31 cellular contexts compared by ENCODE assay signal in genomic region chr17:53012364-53012763, GRCh38.
"Had no signal": no experiment of that assay in that cellular context is flagged by ENCODE, and none has a peak within 500 bp of the region (broad histone marks: within the 10 kb centered on the region; RNA-seq: fewer than 3 reads in every experiment).

No MANE protein-coding gene starts in this region.

- H3K4me3 Mint-ChIP-seq: naive thymus-derived CD4-positive, alpha-beta T cell; natural killer cell; nephron; stimulated activated memory B cell treated with anti-CD40 and anti-IgM and Interleukin-4, amounts not matched to agents 10 μg/mL and 1 μg/mL and 100 μg/mL, for 72 hours; stimulated activated naive CD8-positive, alpha-beta T cell treated with anti-CD3 and anti-CD28 coated beads, Interleukin-15, amount 100 ng/mL, for 72 hours had no signal

- H3K36me3 Mint-ChIP-seq: naive thymus-derived CD4-positive, alpha-beta T cell; natural killer cell; stimulated activated memory B cell treated with anti-CD40 and anti-IgM and Interleukin-4, amounts not matched to agents 10 μg/mL and 1 μg/mL and 100 μg/mL, for 72 hours had no signal

- H3K27ac Mint-ChIP-seq: naive thymus-derived CD4-positive, alpha-beta T cell; natural killer cell; progenitor cell of endocrine pancreas; stimulated activated memory B cell treated with anti-CD40 and anti-IgM and Interleukin-4, amounts not matched to agents 10 μg/mL and 1 μg/mL and 100 μg/mL, for 72 hours; stimulated activated naive CD8-positive, alpha-beta T cell treated with anti-CD3 and anti-CD28 coated beads, Interleukin-15, amount 100 ng/mL, for 72 hours had no signal

- H3K4me1 ChIP-seq: parathyroid adenoma, psoas muscle, spleen, suprapubic skin, testis, tibial nerve, upper lobe of left lung, vagina had no signal

- H3K27me3 Mint-ChIP-seq: naive thymus-derived CD4-positive, alpha-beta T cell; progenitor cell of endocrine pancreas; stimulated activated memory B cell treated with anti-CD40 and anti-IgM and Interleukin-4, amounts not matched to agents 10 μg/mL and 1 μg/mL and 100 μg/mL, for 72 hours; stimulated activated naive CD8-positive, alpha-beta T cell treated with anti-CD3 and anti-CD28 coated beads, Interleukin-15, amount 100 ng/mL, for 72 hours had no signal

- H3K4me1 Mint-ChIP-seq: naive thymus-derived CD4-positive, alpha-beta T cell; natural killer cell; nephron; stimulated activated memory B cell treated with anti-CD40 and anti-IgM and Interleukin-4, amounts not matched to agents 10 μg/mL and 1 μg/mL and 100 μg/mL, for 72 hours; stimulated activated naive CD8-positive, alpha-beta T cell treated with anti-CD3 and anti-CD28 coated beads, Interleukin-15, amount 100 ng/mL, for 72 hours had no signal

- H2AFZ ChIP-seq: parathyroid adenoma had no signal

- DNase-seq: naive thymus-derived CD4-positive, alpha-beta T cell; natural killer cell; occipital lobe; ovary; posterior cingulate gyrus; psoas muscle; right cardiac atrium; spleen; stimulated activated CD4-positive, alpha-beta T cell treated with anti-CD3 and anti-CD28 coated beads, Interleukin-12 subunit alpha, Interleukin-12 subunit beta, amount 100 ng/mL, for 4 hours; stimulated activated CD4-positive, alpha-beta T cell treated with anti-CD3 and anti-CD28 coated beads, Interleukin-1b, Interleukin-23, amount 100 ng/mL, for 48 hours; stimulated activated CD4-positive, alpha-beta T cell treated with anti-CD3 and anti-CD28 coated beads, Interleukin-4, amount 100 ng/mL, for 1 hour; stimulated activated CD4-positive, alpha-beta T cell treated with anti-CD3 and anti-CD28 coated beads, Interleukin-4, amount 100 ng/mL, for 4 hours; stimulated activated CD8-positive, alpha-beta memory T cell treated with anti-CD3 and anti-CD28 coated beads, Interleukin-4, amount 100 ng/mL, for 48 hours; stimulated activated naive CD4-positive, alpha-beta T cell; stimulated activated naive CD8-positive, alpha-beta T cell treated with anti-CD3 and anti-CD28 coated beads, Interleukin-15, amount 100 ng/mL, for 72 hours; stimulated activated naive CD8-positive, alpha-beta T cell treated with anti-CD3 and anti-CD28 coated beads, Interleukin-15, Interleukin-2, amounts not matched to agents 100 U/mL and 50 U/mL, for 24 hours; substantia nigra; testis; trophoblast cell; upper lobe of left lung had no signal

- H3K9me3 ChIP-seq: ovary, psoas muscle, suprapubic skin, testis, tibial nerve, upper lobe of left lung, vagina had no signal

- H3K27me3 ChIP-seq: ovary, spleen, suprapubic skin, testis, tibial nerve, upper lobe of left lung, vagina had no signal

- ATAC-seq: naive thymus-derived CD4-positive, alpha-beta T cell; natural killer cell; psoas muscle; right cardiac atrium; sciatic nerve; stimulated activated memory B cell treated with anti-CD40 and anti-IgM and Interleukin-4, amounts not matched to agents 10 μg/mL and 1 μg/mL and 100 μg/mL, for 72 hours; stimulated activated naive CD8-positive, alpha-beta T cell treated with anti-CD3 and anti-CD28 coated beads, Interleukin-15, amount 100 ng/mL, for 72 hours; stimulated activated naive CD8-positive, alpha-beta T cell treated with anti-CD3 and anti-CD28 coated beads, Interleukin-15, Interleukin-2, amounts not matched to agents 100 U/mL and 50 U/mL, for 24 hours had no signal

- H3K9ac ChIP-seq: parathyroid adenoma had no signal

- H3K79me2 ChIP-seq: parathyroid adenoma had no signal

- H3K4me2 ChIP-seq: smooth muscle cell had no signal

- H3K9me3 Mint-ChIP-seq: nephron; stimulated activated memory B cell treated with anti-CD40 and anti-IgM and Interleukin-4, amounts not matched to agents 10 μg/mL and 1 μg/mL and 100 μg/mL, for 72 hours had no signal

- H3K27ac ChIP-seq: ovary, parathyroid adenoma, psoas muscle, skin epidermis, spleen, suprapubic skin, testis, tibial nerve, upper lobe of left lung, vagina had no signal

- FAIRE-seq: urothelium cell line had no signal

- H3K4me3 ChIP-seq: ovary, psoas muscle, skin epidermis, smooth muscle cell, spleen, suprapubic skin, testis, tibial nerve, upper lobe of left lung, vagina had no signal

- H3K36me3 ChIP-seq: ovary, spleen, suprapubic skin, tibial nerve, upper lobe of left lung, vagina had no signal
